In the genomic region with DNA sequence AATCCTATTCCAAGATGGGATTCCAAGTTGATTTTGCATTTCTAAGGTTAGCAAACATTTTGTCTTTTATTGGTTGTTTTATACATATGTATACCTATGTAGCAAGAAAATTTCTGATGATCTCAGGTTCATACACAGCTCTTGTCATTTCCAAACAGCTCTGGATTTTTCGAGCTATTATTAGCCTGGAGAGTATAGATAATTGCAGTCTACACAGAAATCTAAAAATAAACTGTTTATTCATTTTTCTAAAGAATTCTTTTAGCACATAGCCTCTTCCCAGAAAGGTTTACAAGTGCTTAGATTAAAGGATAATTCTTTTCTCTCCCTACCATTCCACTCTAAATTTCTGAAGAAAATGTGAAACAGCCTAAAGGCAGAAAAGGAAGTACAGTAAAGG, we compare ENCODE assay signal across 30 cellular contexts.
"Had no signal": no experiment of that assay in that cellular context is flagged by ENCODE, and none has a peak within 500 bp of the region (broad histone marks: within the 10 kb centered on the region; RNA-seq: fewer than 3 reads in every experiment).

No MANE protein-coding gene starts in this region.

- H3K27ac Mint-ChIP-seq: naive thymus-derived CD4-positive, alpha-beta T cell; natural killer cell treated with Interleukin-12 subunit alpha and Interleukin-12 subunit beta and Interleukin-15 and Interleukin-18, amount 100 ng/mL, for 72 hours; stimulated activated effector memory CD8-positive, alpha-beta T cell treated with anti-CD3 and anti-CD28 coated beads, Interleukin-12 subunit alpha, Interleukin-12 subunit beta, amount 100 ng/mL, for 72 hours; stimulated activated naive CD8-positive, alpha-beta T cell treated with anti-CD3 and anti-CD28 coated beads, Interleukin-15, Interleukin-2, amounts not matched to agents 100 ng/mL and 50 ng/mL, for 24 hours had no signal

- H3K4me1 Mint-ChIP-seq: naive thymus-derived CD4-positive, alpha-beta T cell; stimulated activated effector memory CD8-positive, alpha-beta T cell treated with anti-CD3 and anti-CD28 coated beads, Interleukin-12 subunit alpha, Interleukin-12 subunit beta, amount 100 ng/mL, for 72 hours had no signal

- H2AFZ ChIP-seq: hepatocyte had no signal

- H3K27me3 Mint-ChIP-seq: naive thymus-derived CD4-positive, alpha-beta T cell; natural killer cell treated with Interleukin-12 subunit alpha and Interleukin-12 subunit beta and Interleukin-15 and Interleukin-18, amount 100 ng/mL, for 72 hours; stimulated activated naive CD8-positive, alpha-beta T cell treated with anti-CD3 and anti-CD28 coated beads, Interleukin-15, Interleukin-2, amounts not matched to agents 100 ng/mL and 50 ng/mL, for 24 hours had no signal

- H3K4me3 ChIP-seq: lower lobe of right lung, mucosa of descending colon, pancreas, prostate gland, skin epidermis, spleen, suprapubic skin, thoracic aorta, tibial artery, upper lobe of right lung had no signal

- H3K36me3 Mint-ChIP-seq: naive thymus-derived CD4-positive, alpha-beta T cell; natural killer cell treated with Interleukin-12 subunit alpha and Interleukin-12 subunit beta and Interleukin-15 and Interleukin-18, amount 100 ng/mL, for 72 hours; stimulated activated effector memory CD8-positive, alpha-beta T cell treated with anti-CD3 and anti-CD28 coated beads, Interleukin-12 subunit alpha, Interleukin-12 subunit beta, amount 100 ng/mL, for 72 hours had no signal

- FAIRE-seq: pancreas, urothelium cell line had no signal

- DNase-seq: kidney glomerular epithelial cell; left cardiac atrium; left ventricle myocardium superior; lower lobe of right lung; midbrain; mucosa of descending colon; naive thymus-derived CD4-positive, alpha-beta T cell; nucleus accumbens; pancreas; posterior cingulate gyrus; retina; right cardiac atrium; spleen; stimulated activated CD4-positive, alpha-beta T cell treated with anti-CD3 and anti-CD28 coated beads, Interleukin-4, amount 100 ng/mL, for 24 hours; stimulated activated naive CD4-positive, alpha-beta T cell; tibial artery; trophoblast cell; upper lobe of right lung had no signal

- H3K36me3 ChIP-seq: lower lobe of right lung, pancreas, prostate gland, spleen, suprapubic skin, thoracic aorta, tibial artery, upper lobe of right lung had no signal

- H3K27me3 ChIP-seq: hepatocyte, pancreas, spleen, suprapubic skin, tibial artery, upper lobe of right lung had no signal

- H3K9me3 Mint-ChIP-seq: neural crest cell had no signal

- H3K4me2 ChIP-seq: hepatocyte had no signal

- H3K4me1 ChIP-seq: lower lobe of right lung, pancreas, prostate gland, spleen, suprapubic skin, tibial artery, upper lobe of right lung had no signal

- H3K27ac ChIP-seq: hepatocyte, lower lobe of right lung, pancreas, prostate gland, skin epidermis, spleen, suprapubic skin, thoracic aorta, tibial artery, upper lobe of right lung had no signal

- H3K4me3 Mint-ChIP-seq: naive thymus-derived CD4-positive, alpha-beta T cell; natural killer cell treated with Interleukin-12 subunit alpha and Interleukin-12 subunit beta and Interleukin-15 and Interleukin-18, amount 100 ng/mL, for 72 hours; neural crest cell; stimulated activated effector memory CD8-positive, alpha-beta T cell treated with anti-CD3 and anti-CD28 coated beads, Interleukin-12 subunit alpha, Interleukin-12 subunit beta, amount 100 ng/mL, for 72 hours; stimulated activated naive CD8-positive, alpha-beta T cell treated with anti-CD3 and anti-CD28 coated beads, Interleukin-15, Interleukin-2, amounts not matched to agents 100 ng/mL and 50 ng/mL, for 24 hours had no signal

- H3K9me3 ChIP-seq: lower lobe of right lung, pancreas, prostate gland, spleen, suprapubic skin, thoracic aorta, tibial artery, upper lobe of right lung had no signal

- ATAC-seq: left cardiac atrium; left lobe of liver; left ventricle myocardium superior; lower lobe of right lung; mucosa of descending colon; naive thymus-derived CD4-positive, alpha-beta T cell; natural killer cell treated with Interleukin-12 subunit alpha and Interleukin-12 subunit beta and Interleukin-15 and Interleukin-18, amount 100 ng/mL, for 72 hours; pancreas; right cardiac atrium; sciatic nerve; stimulated activated effector memory CD8-positive, alpha-beta T cell treated with anti-CD3 and anti-CD28 coated beads, Interleukin-12 subunit alpha, Interleukin-12 subunit beta, amount 100 ng/mL, for 72 hours; upper lobe of right lung had no signal
